ENCODE assay signal across 1 cellular context in the genomic region with DNA sequence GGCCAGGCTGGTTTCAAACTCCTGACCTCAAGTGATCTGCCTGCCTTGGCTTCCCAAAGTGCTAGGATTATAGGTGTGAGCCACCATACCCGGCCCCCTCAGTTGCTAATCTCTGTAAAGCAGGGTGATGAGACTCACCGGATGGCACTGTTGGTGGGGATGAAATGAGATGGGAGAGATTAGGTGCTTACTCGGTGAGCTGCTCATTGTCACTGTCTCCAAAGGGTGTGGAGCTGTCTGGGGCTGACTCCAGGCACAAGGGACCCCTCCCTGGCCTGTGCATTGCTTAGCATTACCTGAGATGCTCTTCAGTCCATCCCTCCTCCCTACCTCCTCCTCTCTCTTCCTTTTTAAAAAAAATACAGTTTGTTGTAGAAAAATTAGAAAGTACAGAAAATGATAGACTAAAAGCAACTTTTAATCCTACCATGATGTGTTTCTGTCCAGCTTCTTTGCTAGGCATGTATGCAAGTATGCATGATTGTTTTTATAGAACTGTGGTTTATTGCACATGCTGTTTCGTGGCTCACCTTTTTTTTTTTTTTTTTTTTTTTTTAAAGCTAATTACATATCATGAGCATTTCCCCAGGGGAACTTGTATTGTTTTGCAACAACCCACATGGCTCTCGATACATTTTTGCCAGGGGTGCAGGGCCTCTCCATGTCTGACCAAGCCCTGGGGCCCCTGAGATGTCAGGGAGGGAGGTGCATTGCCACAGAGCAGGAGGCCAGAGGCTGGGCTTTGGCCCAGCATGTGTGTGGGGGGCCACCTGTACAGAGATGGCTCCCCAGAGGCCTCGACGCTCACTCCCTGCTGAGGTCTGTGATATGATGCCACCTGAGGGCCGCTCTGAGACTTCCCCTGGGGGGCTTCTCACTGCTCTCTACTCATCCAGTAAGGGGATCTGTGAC.
A peak's percentile ranks its signal among the peaks of the same experiment; 100 is the strongest.
TF ChIP-seq lines count a peak whose summit lies in the region.

No MANE protein-coding gene starts in this region.

TF ChIP-seq in K562, 482 proteins besides CTCF, POLR2A, EP300 and RAD21:
- TF ChIP-seq ZNF263 (CRISPR knock-in tag; IDR thresholded peaks at IDR 0.05; ENCODE audit: borderline replicate concordance): peak; percentile 69; the same call in 1 of the 2 replicates
- no peak for TF ChIP-seq ZNF445 (CRISPR knock-in tag; IDR thresholded peaks at IDR 0.05; ENCODE audit: low read depth)
